ENCODE assay signal across 6 cellular contexts in genomic region chr11:67392182-67392715, GRCh38. TPM values are rescaled to one million over a fixed set of nuclear protein-coding genes. Genes with fewer than 3 reads are reported as not detected.
DNase-seq lines count a peak whose midpoint lies in the region; ATAC-seq, FAIRE-seq and TF ChIP-seq lines count a peak whose summit lies in the region.

No MANE protein-coding gene starts in this region.

- in situ Hi-C loops in K562 (cut with MboI) = no loop called here

- POLR2A ChIA-PET in K562 (lab: Yijun Ruan, JAX) = interaction anchor here (0.9 to 2.4 kb wide), 4 partner anchors 9 to 30 kb away, joined by 3 to 14 read pairs (median 8); partner anchors contain the start of gene PPP1CA

- peaks cover 3% of the 10 kb centered on the region for H3K9me1 ChIP-seq in K562 (ENCODE audit: control insufficient read depth, insufficient read depth, low read length)

- H3K27me3 ChIP-seq in K562 (ENCODE audit: control insufficient read depth in 2 of 2, insufficient read depth in 2 of 2, low read length in 2 of 2) = no peaks in the 10 kb centered on the region

- H3K4me3 ChIP-seq in HFF-Myc (replicated peaks; ENCODE audit: low read depth, low read length) (peak overlapping the region; percentile 88), K562 (peak overlapping the region; percentile 73)

- H3K79me2 ChIP-seq in K562 (ENCODE audit: control insufficient read depth, insufficient read depth, low read length) = peaks cover 25% of the 10 kb centered on the region

- 8% methylated on average over 25 of the region's 31 CpGs for WGBS in K562 (ENCODE audit: insufficient coverage, low coverage, missing lambda C conversion rate)

- peak; percentile 14 for ATAC-seq in K562
- ATAC-seq in omental fat pad (ENCODE audit: low FRiP score) = peak; percentile 4

- CTCF ChIA-PET in K562 (lab: Yijun Ruan, JAX; ENCODE audit: low intra/inter-chr PET ratio) = no interaction called here

- no peak for TF ChIP-seq POLR2A in K562 (conservative IDR thresholded peaks at IDR 0.05)

- H3K27ac ChIP-seq in K562 (ENCODE audit: extremely low read depth, low read depth, low read length) = peak overlapping the region; percentile 82

- FAIRE-seq in K562 (lab: Jason Lieb, UNC) = peak; percentile 44

- TF ChIP-seq RAD21 in K562 (CRISPR knock-in tag; conservative IDR thresholded peaks at IDR 0.05 in 1 of 2, IDR thresholded peaks at IDR 0.05 in 1 of 2) = no peak

- TF ChIP-seq EP300 in K562 (IDR thresholded peaks at IDR 0.05; ENCODE audit: low read length) = no peak

- no peak for DNase-seq in HFF-Myc (ENCODE audit: extremely low read depth, low read depth)
- peak in 1 of 4 experiments; percentile 36 for DNase-seq in K562 (ENCODE audit: extremely low read depth in 1 of 4, low spot score in 3 of 4)
- no peak for DNase-seq in omental fat pad (ENCODE audit: low spot score)
- no peak for DNase-seq in NCI-H510A (lab: John Stamatoyannopoulos, UW)
- DNase-seq in NCI-H187 treated with DMSO at 0.1 percent for 48 hours (lab: John Stamatoyannopoulos, UW) = no peak
- no peak for DNase-seq in HT-29 (ENCODE audit: low spot score)

- H3K4me2 ChIP-seq in K562 (ENCODE audit: insufficient read depth, low read length) = peak overlapping the region; percentile 91

- no peaks in the 10 kb centered on the region for H3K9me3 ChIP-seq in K562 (replicated peaks; ENCODE audit: control insufficient read depth, insufficient read depth, low read depth, low read length)

- H3K4me1 ChIP-seq in K562 (replicated peaks in 1 of 2; ENCODE audit: control insufficient read depth in 2 of 2, insufficient read depth in 2 of 2, low read length in 2 of 2) = peaks cover 6 to 67% of the 10 kb centered on the region in 2 experiments; a peak in 4 of 5 replicates

- peak overlapping the region; percentile 82 to 100 for H3K9ac ChIP-seq in K562 (ENCODE audit: insufficient read depth in 1 of 2, low read depth in 2 of 2, low read length in 2 of 2)

- intact Hi-C loops in K562 (cut with micrococcal nuclease) = no loop called here

- peaks cover 36% of the 10 kb centered on the region; the same call in 2 of the 3 replicates for H3K36me3 ChIP-seq in K562 (ENCODE audit: control insufficient read depth, insufficient read depth, low read length)

- H4K20me1 ChIP-seq in K562 (replicated peaks; ENCODE audit: control insufficient read depth, insufficient read depth, low read length) = no peaks in the 10 kb centered on the region; the same call in 1 of the 2 replicates

- TF ChIP-seq CTCF in HFF-Myc (IDR thresholded peaks at IDR 0.05; ENCODE audit: low read depth, low read length, missing control alignments) = no peak
- TF ChIP-seq CTCF in K562 (IDR thresholded peaks at IDR 0.05 in 2 of 3, conservative IDR thresholded peaks at IDR 0.05 in 1 of 3; ENCODE audit: insufficient read depth in 2 of 3, low read depth in 1 of 3, low read length in 3 of 3) = no peak
- no peak for TF ChIP-seq CTCF in omental fat pad (IDR thresholded peaks at IDR 0.05)

- TSS peak; percentile 63 for BruUV-seq in K562 (replicated peaks; lab: Mats Ljungman, UMichigan)

- H2AFZ ChIP-seq in K562 (ENCODE audit: low read depth, low read length) = peak overlapping the region; percentile 90

RNA-seq across cellular contexts. Expression of gene RAD9A, which starts 0.5 kb away (rescaled TPM):
- 59.7 and 169 TPM in 2 replicates for total RNA-seq in K562 (2011; cell fraction: chromatin; rRNA removed; ENCODE audit: low replicate concordance)
- 116 and 126 TPM in 2 replicates for total RNA-seq in K562 (2011; cell fraction: nucleolus; rRNA removed)
- total RNA-seq in K562 (2011; cell fraction: nucleoplasm; rRNA removed) = 63.0 and 77.4 TPM in 2 replicates
- total RNA-seq in K562 (2014; rRNA removed) = 17.1 and 25.1 TPM in 2 replicates
- total RNA-seq in K562 (2014; rRNA removed; fragmentation: Illumina TruSeq; extraction: Trizol) = 5.7 and 6.7 TPM in 2 replicates
- total RNA-seq in K562 (2015; rRNA removed; fragmentation: Illumina TruSeq; extraction: Trizol) = 15.3 and 16.1 TPM in 2 replicates
- 33.3 and 41.2 TPM in 2 replicates for total RNA-seq in K562 (2021)
- polyA plus RNA-seq in K562 (2011; rRNA removed) = 16.0 and 30.7 TPM in 2 replicates
- polyA plus RNA-seq in K562 (2011; cell fraction: cytosol; rRNA removed) = 23.8 and 34.6 TPM in 2 replicates
- polyA plus RNA-seq in K562 (2011; cell fraction: nucleus; rRNA removed) = 98.1 and 127 TPM in 2 replicates
- polyA plus RNA-seq in K562 (2012) = 33.0 and 38.6 TPM in 2 replicates
- polyA plus RNA-seq in K562 (2014; fragmentation: Illumina TruSeq; extraction: Trizol) = 27.3 and 29.2 TPM in 2 replicates
- 1 to 10 TPM; 1.4 to 1.5 TPM for polyA plus RNA-seq in K562 (2014; fragmentation: Nextera tagmentation; extraction: Ambion mirVana)
- 35.9 and 39.7 TPM in 2 replicates for polyA plus RNA-seq in K562 (2014; rRNA removed)
- 5.2 and 7.3 TPM in 2 replicates for polyA minus RNA-seq in K562 (2011; rRNA and poly(A)+ RNA removed)
- polyA minus RNA-seq in K562 (2011; cell fraction: cytosol; rRNA and poly(A)+ RNA removed) = 15.1 and 20.2 TPM in 2 replicates
- polyA minus RNA-seq in K562 (2011; cell fraction: nucleus; rRNA and poly(A)+ RNA removed) = 22.5 and 24.4 TPM in 2 replicates
- 10 to 100 TPM in 2 of 4 donors, 1 to 10 TPM in 2; 5.5 to 18.0 (median 10.4) TPM for total RNA-seq in omental fat pad
- 35.2 and 38.4 TPM in 2 replicates for total RNA-seq in HT-29 (2014; rRNA removed; shearing (Covaris generic))

RNA-seq across cellular contexts. Expression of gene PPP1CA, which starts 9.4 kb away (rescaled TPM):
- 37.0 and 127 TPM in 2 replicates for total RNA-seq in K562 (2011; cell fraction: chromatin; rRNA removed; ENCODE audit: low replicate concordance)
- 133 and 148 TPM in 2 replicates for total RNA-seq in K562 (2011; cell fraction: nucleolus; rRNA removed)
- 56.8 and 75.5 TPM in 2 replicates for total RNA-seq in K562 (2011; cell fraction: nucleoplasm; rRNA removed)
- total RNA-seq in K562 (2014; rRNA removed) (228 and 302 TPM in 2 replicates), K562 (2014; rRNA removed; fragmentation: Illumina TruSeq; extraction: Trizol) (104 and 122 TPM in 2 replicates), K562 (2015; rRNA removed; fragmentation: Illumina TruSeq; extraction: Trizol) (188 and 200 TPM in 2 replicates), K562 (2021) (235 and 242 TPM in 2 replicates), omental fat pad (100 to 1,000 TPM in 2 of 4 donors, 10 to 100 TPM in 2; 91.9 to 110 (median 97.6) TPM)
- polyA plus RNA-seq in K562 (2011; rRNA removed) (167 and 176 TPM in 2 replicates), K562 (2014; fragmentation: Illumina TruSeq; extraction: Trizol) (205 and 253 TPM in 2 replicates), K562 (2014; fragmentation: Nextera tagmentation; extraction: Ambion mirVana) (10 to 100 TPM; 18.2 to 51.4 TPM), K562 (2014; rRNA removed) (191 and 208 TPM in 2 replicates)
- 324 and 501 TPM in 2 replicates for polyA plus RNA-seq in K562 (2011; cell fraction: cytosol; rRNA removed)
- 128 and 201 TPM in 2 replicates for polyA plus RNA-seq in K562 (2011; cell fraction: nucleus; rRNA removed)
- polyA plus RNA-seq in K562 (2012) = 225 and 287 TPM in 2 replicates
- 80.8 and 116 TPM in 2 replicates for polyA minus RNA-seq in K562 (2011; rRNA and poly(A)+ RNA removed)
- polyA minus RNA-seq in K562 (2011; cell fraction: cytosol; rRNA and poly(A)+ RNA removed) = 120 and 127 TPM in 2 replicates
- 44.8 and 70.1 TPM in 2 replicates for polyA minus RNA-seq in K562 (2011; cell fraction: nucleus; rRNA and poly(A)+ RNA removed)
- 610 and 631 TPM in 2 replicates for total RNA-seq in HT-29 (2014; rRNA removed; shearing (Covaris generic))

RNA-seq across cellular contexts. Expression of gene TBC1D10C, which starts 11.6 kb away (rescaled TPM):
- 0.39 and 3.0 TPM in 2 replicates for total RNA-seq in K562 (2011; cell fraction: chromatin; rRNA removed; ENCODE audit: low replicate concordance)
- total RNA-seq in K562 (2011; cell fraction: nucleolus; rRNA removed) = 1.8 and 3.3 TPM in 2 replicates
- 0.81 and 1.9 TPM in 2 replicates for total RNA-seq in K562 (2011; cell fraction: nucleoplasm; rRNA removed)
- total RNA-seq in K562 (2014; rRNA removed) (0.68 and 1.1 TPM in 2 replicates), K562 (2014; rRNA removed; fragmentation: Illumina TruSeq; extraction: Trizol) (0.22 and 0.26 TPM in 2 replicates), K562 (2015; rRNA removed; fragmentation: Illumina TruSeq; extraction: Trizol) (0.90 and 1.1 TPM in 2 replicates), K562 (2021) (1.2 and 1.5 TPM in 2 replicates), omental fat pad (1 to 10 TPM; 1.6 to 7.1 (median 3.4) TPM)
- polyA plus RNA-seq in K562 (2011; rRNA removed) (0.95 and 1.1 TPM in 2 replicates), K562 (2014; fragmentation: Illumina TruSeq; extraction: Trizol) (0.16 and 0.71 TPM in 2 replicates), K562 (2014; fragmentation: Nextera tagmentation; extraction: Ambion mirVana) (not detected), K562 (2014; rRNA removed) (0.93 and 1.7 TPM in 2 replicates)
- polyA plus RNA-seq in K562 (2011; cell fraction: cytosol; rRNA removed) = 1.1 and 2.0 TPM in 2 replicates
- 8.2 and 12.2 TPM in 2 replicates for polyA plus RNA-seq in K562 (2011; cell fraction: nucleus; rRNA removed)
- 1.2 and 2.3 TPM in 2 replicates for polyA plus RNA-seq in K562 (2012)
- 0.27 and 0.53 TPM in 2 replicates for polyA minus RNA-seq in K562 (2011; rRNA and poly(A)+ RNA removed)
- not detected in 2 replicates for polyA minus RNA-seq in K562 (2011; cell fraction: cytosol; rRNA and poly(A)+ RNA removed)
- 1.8 and 2.3 TPM in 2 replicates for polyA minus RNA-seq in K562 (2011; cell fraction: nucleus; rRNA and poly(A)+ RNA removed)
- 0.15 TPM in 1 of 2 replicates, not detected in the other for total RNA-seq in HT-29 (2014; rRNA removed; shearing (Covaris generic))

RNA-seq across cellular contexts. Expression of gene CLCF1, which starts 18.9 kb away (rescaled TPM):
- total RNA-seq in K562 (2011; cell fraction: chromatin; rRNA removed; ENCODE audit: low replicate concordance) = 4.3 and 8.4 TPM in 2 replicates
- 3.4 and 5.3 TPM in 2 replicates for total RNA-seq in K562 (2011; cell fraction: nucleolus; rRNA removed)
- 3.7 and 8.0 TPM in 2 replicates for total RNA-seq in K562 (2011; cell fraction: nucleoplasm; rRNA removed)
- 2.4 and 3.2 TPM in 2 replicates for total RNA-seq in K562 (2014; rRNA removed)
- total RNA-seq in K562 (2014; rRNA removed; fragmentation: Illumina TruSeq; extraction: Trizol) = 1.1 and 1.2 TPM in 2 replicates
- 1.9 and 2.0 TPM in 2 replicates for total RNA-seq in K562 (2015; rRNA removed; fragmentation: Illumina TruSeq; extraction: Trizol)
- 3.6 and 4.3 TPM in 2 replicates for total RNA-seq in K562 (2021)
- 3.0 and 4.1 TPM in 2 replicates for polyA plus RNA-seq in K562 (2011; rRNA removed)
- 5.7 and 8.8 TPM in 2 replicates for polyA plus RNA-seq in K562 (2011; cell fraction: cytosol; rRNA removed)
- 9.3 and 20.8 TPM in 2 replicates for polyA plus RNA-seq in K562 (2011; cell fraction: nucleus; rRNA removed)
- polyA plus RNA-seq in K562 (2012) = 2.9 and 5.3 TPM in 2 replicates
- polyA plus RNA-seq in K562 (2014; fragmentation: Illumina TruSeq; extraction: Trizol) = 3.1 and 3.6 TPM in 2 replicates
- under 1 TPM; 0.49 to 0.80 TPM for polyA plus RNA-seq in K562 (2014; fragmentation: Nextera tagmentation; extraction: Ambion mirVana)
- 3.8 and 5.8 TPM in 2 replicates for polyA plus RNA-seq in K562 (2014; rRNA removed)
- 0.78 and 2.1 TPM in 2 replicates for polyA minus RNA-seq in K562 (2011; rRNA and poly(A)+ RNA removed)
- polyA minus RNA-seq in K562 (2011; cell fraction: cytosol; rRNA and poly(A)+ RNA removed) = 2.4 and 4.2 TPM in 2 replicates
- 1.7 and 1.8 TPM in 2 replicates for polyA minus RNA-seq in K562 (2011; cell fraction: nucleus; rRNA and poly(A)+ RNA removed)
- 10 to 100 TPM in 3 of 4 donors, 1 to 10 TPM in 1; 4.1 to 51.4 (median 25.1) TPM for total RNA-seq in omental fat pad
- total RNA-seq in HT-29 (2014; rRNA removed; shearing (Covaris generic)) = 25.5 and 29.7 TPM in 2 replicates

RNA-seq across cellular contexts. Expression of gene CARNS1, which starts 23.2 kb away (rescaled TPM):
- 0.49 TPM in 1 of 2 replicates, not detected in the other for total RNA-seq in K562 (2011; cell fraction: chromatin; rRNA removed; ENCODE audit: low replicate concordance)
- 0.13 and 0.17 TPM in 2 replicates for total RNA-seq in K562 (2011; cell fraction: nucleolus; rRNA removed)
- total RNA-seq in K562 (2011; cell fraction: nucleoplasm; rRNA removed) = 0.15 TPM in 2 replicates
- total RNA-seq in K562 (2014; rRNA removed) (0.12 and 0.18 TPM in 2 replicates), K562 (2014; rRNA removed; fragmentation: Illumina TruSeq; extraction: Trizol) (not detected in 2 replicates), K562 (2015; rRNA removed; fragmentation: Illumina TruSeq; extraction: Trizol) (0.04 TPM in 1 of 2 replicates, not detected in the other), K562 (2021) (0.07 and 0.13 TPM in 2 replicates), omental fat pad (10 to 100 TPM in 1 of 4 donors, 1 to 10 TPM in 2, under 1 TPM in 1; 0.47 to 42.6 (median 7.5) TPM)
- polyA plus RNA-seq in K562 (2011; rRNA removed) (0.04 and 0.06 TPM in 2 replicates), K562 (2014; fragmentation: Illumina TruSeq; extraction: Trizol) (0.06 and 0.07 TPM in 2 replicates), K562 (2014; fragmentation: Nextera tagmentation; extraction: Ambion mirVana) (under 1 TPM in 1 of 2 experiments, not detected in 1; 0.01 TPM), K562 (2014; rRNA removed) (0.03 and 0.07 TPM in 2 replicates)
- 0.03 and 0.15 TPM in 2 replicates for polyA plus RNA-seq in K562 (2011; cell fraction: cytosol; rRNA removed)
- 0.11 and 0.37 TPM in 2 replicates for polyA plus RNA-seq in K562 (2011; cell fraction: nucleus; rRNA removed)
- polyA plus RNA-seq in K562 (2012) = 0.17 and 0.24 TPM in 2 replicates
- 0.04 TPM in 1 of 2 replicates, not detected in the other for polyA minus RNA-seq in K562 (2011; rRNA and poly(A)+ RNA removed)
- not detected in 2 replicates for polyA minus RNA-seq in K562 (2011; cell fraction: cytosol; rRNA and poly(A)+ RNA removed)
- not detected in 2 replicates for polyA minus RNA-seq in K562 (2011; cell fraction: nucleus; rRNA and poly(A)+ RNA removed)
- total RNA-seq in HT-29 (2014; rRNA removed; shearing (Covaris generic)) = 0.70 and 0.76 TPM in 2 replicates
